ENCODE assay signal across 1 cellular context in the genomic region with DNA sequence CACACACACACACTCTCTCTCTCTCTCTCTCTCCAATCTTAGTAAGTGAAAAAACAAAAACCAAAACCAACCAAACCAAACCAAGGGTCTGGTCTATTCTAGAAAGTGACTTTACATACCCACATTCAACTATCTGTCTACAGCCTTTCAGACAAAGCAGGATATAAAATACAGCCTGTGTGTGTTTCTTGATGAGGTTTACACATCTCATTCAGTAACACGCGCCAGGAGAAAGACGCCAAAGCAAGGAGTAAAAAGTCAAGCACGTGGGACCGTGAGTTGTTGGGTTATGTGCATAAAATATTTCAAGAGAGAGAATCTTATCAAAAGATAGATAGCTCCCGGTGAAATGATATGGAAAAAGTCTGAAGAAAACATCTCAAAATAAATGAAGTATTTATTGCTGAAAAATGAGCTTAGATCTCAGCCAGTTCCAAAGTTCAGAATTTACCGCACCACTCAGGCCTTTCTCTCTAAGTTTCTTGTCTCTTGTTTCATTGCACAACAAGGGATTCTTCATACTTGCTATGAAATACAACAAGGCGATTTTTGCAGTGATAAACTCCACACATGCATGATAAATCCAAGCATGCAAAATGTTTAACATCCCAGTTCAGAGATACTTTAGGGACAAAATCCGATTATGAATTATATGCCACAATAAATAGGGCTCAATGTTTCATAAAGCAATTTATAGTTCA.
TF ChIP-seq lines count a peak whose summit lies in the region.

No MANE protein-coding gene starts in this region.

TF ChIP-seq in IMR-90, 13 proteins besides CTCF, POLR2A, EP300 and RAD21:
- no peak for TF ChIP-seq SMC3 (IDR thresholded peaks at IDR 0.05; ENCODE audit: low read depth, low read length)
- TF ChIP-seq MAFK (IDR thresholded peaks at IDR 0.05; ENCODE audit: low read depth, low read length) = no peak
- TF ChIP-seq CEBPB (IDR thresholded peaks at IDR 0.05; ENCODE audit: low read depth, low read length) = peak; percentile 70
- TF ChIP-seq RFX5 (IDR thresholded peaks at IDR 0.05; ENCODE audit: low read depth, low read length) = no peak
- TF ChIP-seq NFE2L2 (IDR thresholded peaks at IDR 0.05; ENCODE audit: low read depth, low read length) = no peak
- no peak for TF ChIP-seq MXI1 (IDR thresholded peaks at IDR 0.05; ENCODE audit: borderline replicate concordance, low read depth, low read length)
- no peak for TF ChIP-seq FOS (IDR thresholded peaks at IDR 0.05; ENCODE audit: low read depth, low read length)
